ENCODE assay signal across 9 cellular contexts in genomic region chr10:49114718-49115014, GRCh38. TPM values are rescaled to one million over a fixed set of nuclear protein-coding genes. Genes with fewer than 3 reads are reported as not detected.
DNase-seq lines count a peak whose midpoint lies in the region.
"Had no signal": no experiment of that assay in that cellular context is flagged by ENCODE, and none has a peak within 500 bp of the region (broad histone marks: within the 10 kb centered on the region; RNA-seq: fewer than 3 reads in every experiment).

No MANE protein-coding gene starts in this region.

- H2AK5ac ChIP-seq in mesendoderm (ENCODE audit: low read length): no peak overlapping the region

- peaks cover 27% of the 10 kb centered on the region for H3K27me3 Mint-ChIP-seq in T-helper 2 cell treated with Interferon-gamma antibody and Interleukin-4, amounts not matched to agents 5 μg/mL and 100 μg/mL, for 36 hours (ENCODE audit: low read depth)

- H3K4me1 ChIP-seq in ectodermal cell (ENCODE audit: control insufficient read depth, insufficient read depth, low read length) (peaks cover 5% of the 10 kb centered on the region), mesendoderm (ENCODE audit: control insufficient read depth, low read depth, low read length) (no peaks in the 10 kb centered on the region), thymus (ENCODE audit: control insufficient read depth, insufficient read depth, low read length) (peaks cover 3% of the 10 kb centered on the region)

- H3K56ac ChIP-seq in mesendoderm (ENCODE audit: low read length): peak overlapping the region; percentile 86

- H3K9me3 ChIP-seq in ectodermal cell (ENCODE audit: control insufficient read depth, low read length): no peaks in the 10 kb centered on the region
- H3K9me3 ChIP-seq in thymus (ENCODE audit: control insufficient read depth): no peaks in the 10 kb centered on the region

- no peaks in the 10 kb centered on the region for H3K79me2 ChIP-seq in mesendoderm (ENCODE audit: control insufficient read depth, insufficient read depth, low read length)

- H3K27me3 ChIP-seq in ectodermal cell (ENCODE audit: control insufficient read depth, insufficient read depth, low read length, poor library complexity, severe bottlenecking): peaks cover 19% of the 10 kb centered on the region
- no peaks in the 10 kb centered on the region for H3K27me3 ChIP-seq in mesendoderm (ENCODE audit: insufficient read depth, low read length, poor library complexity)
- H3K27me3 ChIP-seq in thymus (ENCODE audit: control insufficient read depth, insufficient read depth): peaks cover 11% of the 10 kb centered on the region

- H3K4me3 Mint-ChIP-seq in T-helper 2 cell treated with Interferon-gamma antibody and Interleukin-4, amounts not matched to agents 5 μg/mL and 100 μg/mL, for 36 hours: peak overlapping the region; percentile 66

- H3K36me3 ChIP-seq in ectodermal cell (ENCODE audit: control insufficient read depth, insufficient read depth, low read length) (no peaks in the 10 kb centered on the region), mesendoderm (ENCODE audit: control insufficient read depth, insufficient read depth, low read length) (no peaks in the 10 kb centered on the region), thymus (ENCODE audit: control insufficient read depth, insufficient read depth) (no peaks in the 10 kb centered on the region)

- no peak overlapping the region for H2BK5ac ChIP-seq in mesendoderm (ENCODE audit: low read length)

- no peak overlapping the region for H3K27ac Mint-ChIP-seq in T-helper 2 cell treated with Interferon-gamma antibody and Interleukin-4, amounts not matched to agents 5 μg/mL and 100 μg/mL, for 36 hours

- no peak overlapping the region for H2BK120ac ChIP-seq in mesendoderm (ENCODE audit: low read depth, low read length)

- peak overlapping the region; percentile 69 for H3K9ac ChIP-seq in mesendoderm (ENCODE audit: low read length)

- peak overlapping the region; percentile 63 for H3K4me2 ChIP-seq in mesendoderm (ENCODE audit: low read length)

- no peak overlapping the region for H3K27ac ChIP-seq in ectodermal cell (ENCODE audit: insufficient read depth, low read depth, low read length, poor library complexity, severe bottlenecking)
- H3K27ac ChIP-seq in mesendoderm (ENCODE audit: low read depth, low read length): no peak overlapping the region
- no peak overlapping the region for H3K27ac ChIP-seq in thymus (ENCODE audit: low read depth)

- no peaks in the 10 kb centered on the region for H3K9me3 Mint-ChIP-seq in T-helper 2 cell treated with Interferon-gamma antibody and Interleukin-4, amounts not matched to agents 5 μg/mL and 100 μg/mL, for 36 hours

- no peak overlapping the region for H4K5ac ChIP-seq in mesendoderm (ENCODE audit: low read length)

- DNase-seq in T-helper 2 cell treated with Interferon-gamma antibody and Interleukin-4, amounts not matched to agents 5 μg/mL and 100 μg/mL, for 36 hours (ENCODE audit: low spot score): no peak
- DNase-seq in T-helper 2 cell (no peak), mesendoderm (no peak), AML-193 (lab: John Stamatoyannopoulos, UW) (no peak), NCI-H1694 treated with DMSO at 0.1 percent for 48 hours (lab: John Stamatoyannopoulos, UW) (no peak), NCI-H446 treated with DMSO at 0.1 percent for 48 hours (lab: John Stamatoyannopoulos, UW) (no peak)
- DNase-seq: ACHN had no signal

- no peak overlapping the region for H3K23ac ChIP-seq in mesendoderm (ENCODE audit: low read length)

- WGBS in ectodermal cell, 2 experiments: 44 to 49% methylated on average over 9 of the region's 9 CpGs
- no CpG with 5 or more reads among the region's 9 CpGs for WGBS in mesendoderm (ENCODE audit: extremely low coverage, insufficient coverage, low lambda C conversion rate)
- 75% methylated on average over 9 of the region's 9 CpGs for WGBS in thymus

- H3K4ac ChIP-seq in mesendoderm (ENCODE audit: low read depth, low read length): no peak overlapping the region

- peaks cover 8% of the 10 kb centered on the region for H3K4me1 Mint-ChIP-seq in T-helper 2 cell treated with Interferon-gamma antibody and Interleukin-4, amounts not matched to agents 5 μg/mL and 100 μg/mL, for 36 hours (ENCODE audit: low read depth)

- no peak overlapping the region for H2BK15ac ChIP-seq in mesendoderm (replicated peaks; ENCODE audit: low read depth)

- no peak overlapping the region for H3K18ac ChIP-seq in mesendoderm (ENCODE audit: low read length)

- no peaks in the 10 kb centered on the region for H3K36me3 Mint-ChIP-seq in T-helper 2 cell treated with Interferon-gamma antibody and Interleukin-4, amounts not matched to agents 5 μg/mL and 100 μg/mL, for 36 hours (ENCODE audit: low read depth)

- H3K4me3 ChIP-seq in ectodermal cell (ENCODE audit: insufficient read depth, low read depth, low read length) (peak overlapping the region; percentile 46), mesendoderm (ENCODE audit: low read length) (peak overlapping the region; percentile 11), thymus (ENCODE audit: low read length) (peak overlapping the region; percentile 41)

- no peak overlapping the region for H4K8ac ChIP-seq in mesendoderm (ENCODE audit: low read depth, low read length)

- no peaks in the 10 kb centered on the region for H3K79me1 ChIP-seq in mesendoderm (ENCODE audit: low read length)

RNA-seq across cellular contexts. Expression of gene VSTM4, which starts 0.7 kb away (rescaled TPM):
- polyA plus RNA-seq in ectodermal cell (2013, experiment 1 of 4): 1.3 TPM
- 1.7 TPM for polyA plus RNA-seq in ectodermal cell (2013, experiment 2 of 4)
- 1.7 TPM for polyA plus RNA-seq in ectodermal cell (2013, experiment 3 of 4)
- polyA plus RNA-seq in ectodermal cell (2013, experiment 4 of 4): 1.9 TPM
- polyA plus RNA-seq in mesendoderm (2013, experiment 1 of 2): 0.31 TPM
- polyA plus RNA-seq in mesendoderm (2013, experiment 2 of 2): 0.28 TPM
- polyA plus RNA-seq in thymus: 2.3 TPM

RNA-seq across cellular contexts. Expression of gene FAM170B, which starts 19.2 kb away (rescaled TPM):
- polyA plus RNA-seq in ectodermal cell (2013, experiment 1 of 4): not detected
- polyA plus RNA-seq in ectodermal cell (2013, experiment 2 of 4): not detected
- polyA plus RNA-seq in ectodermal cell (2013, experiment 3 of 4): not detected
- polyA plus RNA-seq in ectodermal cell (2013, experiment 4 of 4): not detected
- not detected for polyA plus RNA-seq in mesendoderm (2013, experiment 1 of 2)
- not detected for polyA plus RNA-seq in mesendoderm (2013, experiment 2 of 2)
- polyA plus RNA-seq in thymus: 0.02 TPM
